8 cellular contexts compared by ENCODE assay signal in the genomic region with DNA sequence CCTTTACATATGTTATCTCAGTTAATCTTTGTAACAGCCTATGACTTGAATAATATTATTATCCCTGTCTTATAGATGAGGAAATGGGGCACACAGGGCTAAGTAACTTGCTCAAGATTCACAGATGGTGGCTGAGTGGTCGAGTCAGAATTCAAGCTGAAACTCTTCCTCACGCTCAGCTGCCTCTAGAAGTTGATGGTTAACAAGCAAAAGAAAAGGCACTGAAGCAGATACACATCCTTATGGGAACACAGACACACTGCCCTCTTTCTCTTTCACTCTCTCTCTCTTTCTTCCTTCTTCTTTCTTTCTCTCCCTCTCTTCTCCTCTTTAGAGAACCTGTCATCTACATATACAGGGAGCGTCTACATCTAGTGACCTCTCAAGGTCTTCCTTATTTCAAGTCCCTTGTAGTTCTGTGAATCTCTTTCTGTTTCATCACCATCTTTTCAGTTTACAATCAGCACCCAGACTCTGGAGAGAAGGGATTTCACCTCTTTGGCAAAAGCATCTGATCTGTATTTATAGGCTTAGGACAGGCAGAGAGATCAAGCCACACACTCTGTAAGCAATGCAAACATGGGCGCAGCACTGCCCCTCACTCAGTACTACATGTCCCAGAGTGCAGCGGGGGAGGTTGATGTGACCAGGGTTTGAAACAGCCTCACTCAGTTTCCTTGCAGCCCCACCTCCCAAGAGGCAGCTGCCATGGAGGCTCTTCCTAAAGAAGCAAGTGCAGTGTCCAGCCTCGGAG.
DNase-seq lines count a peak whose midpoint lies in the region; ATAC-seq and TF ChIP-seq lines count a peak whose summit lies in the region.

No MANE protein-coding gene starts in this region.

- H3K4me3 ChIP-seq in WERI-Rb-1 (ENCODE audit: low read depth, low read length) (peak overlapping the region; percentile 33), vagina (no peak overlapping the region), breast epithelium (no peak overlapping the region)

- TF ChIP-seq CTCF in WERI-Rb-1 (IDR thresholded peaks at IDR 0.05; ENCODE audit: low read depth, low read length) (no peak), vagina (IDR thresholded peaks at IDR 0.05) (no peak), breast epithelium (IDR thresholded peaks at IDR 0.05) (no peak)

- H3K27me3 ChIP-seq in WERI-Rb-1 (ENCODE audit: insufficient read depth, low read depth, severe bottlenecking) (no peaks in the 10 kb centered on the region), vagina (no peaks in the 10 kb centered on the region), breast epithelium (no peaks in the 10 kb centered on the region)

- no peak for TF ChIP-seq POLR2A in vagina (IDR thresholded peaks at IDR 0.05)
- no peak for TF ChIP-seq POLR2A in breast epithelium (IDR thresholded peaks at IDR 0.05)

- CTCF ChIA-PET in activated CD4-positive, alpha-beta memory T cell treated with anti-CD3 and anti-CD28 coated beads for 36 hours (lab: Charles Lee), result no interaction called here

- no peaks in the 10 kb centered on the region for H3K36me3 ChIP-seq in WERI-Rb-1
- H3K36me3 ChIP-seq in vagina, result no peaks in the 10 kb centered on the region
- no peaks in the 10 kb centered on the region for H3K36me3 ChIP-seq in breast epithelium

- H3K27ac Mint-ChIP-seq in activated CD4-positive, alpha-beta memory T cell treated with anti-CD3 and anti-CD28 coated beads for 36 hours, result no peak overlapping the region

- H3K4me1 ChIP-seq in vagina (no peaks in the 10 kb centered on the region), breast epithelium (no peaks in the 10 kb centered on the region)

- peaks cover 2% of the 10 kb centered on the region for H3K36me3 Mint-ChIP-seq in activated CD4-positive, alpha-beta memory T cell treated with anti-CD3 and anti-CD28 coated beads for 36 hours

- in situ Hi-C loops in ACHN (cut with HindIII; ENCODE audit: low pct_ligation_motif_present, low pct_unique_long_range_greater_than_20kb, low sequenced_read_pairs), result no loop called here

- intact Hi-C loops in vagina (cut with DNase I) (no loop called here), breast epithelium (cut with DNase I; ENCODE audit: low total_unique reads) (no loop called here)
- intact Hi-C loops in activated CD4-positive, alpha-beta memory T cell treated with anti-CD3 and anti-CD28 coated beads for 36 hours (cut with micrococcal nuclease), result no loop called here

- H3K27me3 Mint-ChIP-seq in activated CD4-positive, alpha-beta memory T cell treated with anti-CD3 and anti-CD28 coated beads for 36 hours, result no peaks in the 10 kb centered on the region

- H3K9me3 Mint-ChIP-seq in activated CD4-positive, alpha-beta memory T cell treated with anti-CD3 and anti-CD28 coated beads for 36 hours, result no peaks in the 10 kb centered on the region

- ATAC-seq in GM18873 (IDR thresholded peaks at IDR 0.05; ENCODE audit: low FRiP score, unreplicated experiment) (peak; percentile 70), HG02943 (IDR thresholded peaks at IDR 0.05; ENCODE audit: low read depth, unreplicated experiment) (peak; percentile 63)

- H3K9me3 ChIP-seq in WERI-Rb-1 (ENCODE audit: severe bottlenecking) (no peaks in the 10 kb centered on the region), vagina (no peaks in the 10 kb centered on the region), breast epithelium (no peaks in the 10 kb centered on the region)

- POLR2A ChIA-PET in activated CD4-positive, alpha-beta memory T cell treated with anti-CD3 and anti-CD28 coated beads for 36 hours (lab: Charles Lee), result no interaction called here

- H3K4me1 Mint-ChIP-seq in activated CD4-positive, alpha-beta memory T cell treated with anti-CD3 and anti-CD28 coated beads for 36 hours (ENCODE audit: low read depth), result peaks cover 17% of the 10 kb centered on the region

- H3K27ac ChIP-seq in WERI-Rb-1 (peak overlapping the region; percentile 97), vagina (no peak overlapping the region), breast epithelium (no peak overlapping the region)

- DNase-seq in ACHN, result peak; percentile 77
- DNase-seq in WERI-Rb-1, result peak; percentile 94
- no peak for DNase-seq in GM19240 (ENCODE audit: insufficient read length, low spot score)
- DNase-seq in vagina (ENCODE audit: extremely low spot score in 2 of 2), result no peak
- DNase-seq in breast epithelium (ENCODE audit: low spot score in 2 of 2), result no peak
- DNase-seq in activated CD4-positive, alpha-beta memory T cell treated with anti-CD3 and anti-CD28 coated beads for 36 hours, result no peak

- H3K4me3 Mint-ChIP-seq in activated CD4-positive, alpha-beta memory T cell treated with anti-CD3 and anti-CD28 coated beads for 36 hours, result no peak overlapping the region

Comparison
In these comparisons a context has a peak if more than half of its experiments do, and no peak if none do; other contexts are left out.
1. DNase-seq: peak in ACHN (single experiment) and WERI-Rb-1 (single experiment); none in GM19240 (single experiment), vagina (0 of 2), breast epithelium (0 of 2) and activated CD4-positive, alpha-beta memory T cell treated with anti-CD3 and anti-CD28 coated beads for 36 hours (single experiment).